In genomic region chr11:107564877-107565218, GRCh38 we compare ENCODE assay signal across 8 cellular contexts. TPM values are rescaled to one million over a fixed set of nuclear protein-coding genes. Genes with fewer than 3 reads are reported as not detected.
DNase-seq lines count a peak whose midpoint lies in the region; ATAC-seq and TF ChIP-seq lines count a peak whose summit lies in the region.

No MANE protein-coding gene starts in this region.

- H3K4ac ChIP-seq in mesendoderm (ENCODE audit: low read depth, low read length), result no peak overlapping the region

- no peak overlapping the region for H4K8ac ChIP-seq in mesendoderm (ENCODE audit: low read depth, low read length)

- WGBS in mesendoderm (ENCODE audit: extremely low coverage, insufficient coverage, low lambda C conversion rate), result no CpG with 5 or more reads among the region's 6 CpGs

- no peaks in the 10 kb centered on the region for H3K9me3 Mint-ChIP-seq in activated naive CD4-positive, alpha-beta T cell treated with anti-CD3 and anti-CD28 coated beads for 36 hours
- no peaks in the 10 kb centered on the region for H3K9me3 Mint-ChIP-seq in MCF 10A (ENCODE audit: unreplicated experiment)

- H3K4me1 ChIP-seq in mesendoderm (ENCODE audit: control insufficient read depth, low read depth, low read length), result peaks cover 3% of the 10 kb centered on the region

- BruUV-seq in MCF 10A (replicated peaks; lab: Mats Ljungman, UMichigan), result TSS peak; percentile 39

- H3K27ac ChIP-seq in mesendoderm (ENCODE audit: low read depth, low read length), result no peak overlapping the region

- peak overlapping the region; percentile 68 for H3K9ac ChIP-seq in mesendoderm (ENCODE audit: low read length)

- H3K27me3 ChIP-seq in mesendoderm (ENCODE audit: insufficient read depth, low read length, poor library complexity), result no peaks in the 10 kb centered on the region

- POLR2A ChIA-PET in MCF 10A (lab: Yijun Ruan, JAX), result interaction anchor here (0.6 to 3.3 kb wide), 10 partner anchors 9 to 294 kb away, joined by 3 to 17 read pairs (median 4); no protein-coding TSS in a partner anchor

- H3K79me1 ChIP-seq in mesendoderm (ENCODE audit: low read length), result peaks cover 3% of the 10 kb centered on the region

- peak overlapping the region; percentile 85 for H3K4me3 Mint-ChIP-seq in activated naive CD4-positive, alpha-beta T cell treated with anti-CD3 and anti-CD28 coated beads for 36 hours
- peak overlapping the region; percentile 83 for H3K4me3 Mint-ChIP-seq in MCF 10A (ENCODE audit: unreplicated experiment)

- H2BK15ac ChIP-seq in mesendoderm (replicated peaks; ENCODE audit: low read depth), result no peak overlapping the region

- no peak overlapping the region for H2BK5ac ChIP-seq in mesendoderm (ENCODE audit: low read length)

- peaks cover 6% of the 10 kb centered on the region for H3K79me2 ChIP-seq in mesendoderm (ENCODE audit: control insufficient read depth, insufficient read depth, low read length)

- peaks cover 48% of the 10 kb centered on the region for H3K4me1 Mint-ChIP-seq in activated naive CD4-positive, alpha-beta T cell treated with anti-CD3 and anti-CD28 coated beads for 36 hours (ENCODE audit: low read depth)
- peaks cover 23% of the 10 kb centered on the region for H3K4me1 Mint-ChIP-seq in MCF 10A (ENCODE audit: insufficient read depth, unreplicated experiment)

- no peaks in the 10 kb centered on the region for H3K36me3 ChIP-seq in mesendoderm (ENCODE audit: control insufficient read depth, insufficient read depth, low read length)

- H4K5ac ChIP-seq in mesendoderm (ENCODE audit: low read length), result no peak overlapping the region

- H3K23ac ChIP-seq in mesendoderm (ENCODE audit: low read length), result no peak overlapping the region

- ATAC-seq in HG03469 (IDR thresholded peaks at IDR 0.05; ENCODE audit: unreplicated experiment), result peak; percentile 4

- CTCF ChIA-PET in activated naive CD4-positive, alpha-beta T cell treated with anti-CD3 and anti-CD28 coated beads for 36 hours (lab: Charles Lee), result interaction anchor here (0.6 to 4.5 kb wide), 4 partner anchors 16 to 127 kb away, joined by 3 to 52 read pairs (median 24); no protein-coding TSS in a partner anchor
- CTCF ChIA-PET in MCF 10A (lab: Yijun Ruan, JAX), result interaction anchor here (0.6 to 5.9 kb wide), 12 partner anchors 11 to 1617 kb away, joined by 3 to 89 read pairs (median 11); no protein-coding TSS in a partner anchor

- peak overlapping the region; percentile 81 for H3K4me2 ChIP-seq in mesendoderm (ENCODE audit: low read length)

- H2BK120ac ChIP-seq in mesendoderm (ENCODE audit: low read depth, low read length), result no peak overlapping the region

- peaks cover 4% of the 10 kb centered on the region for H3K36me3 Mint-ChIP-seq in activated naive CD4-positive, alpha-beta T cell treated with anti-CD3 and anti-CD28 coated beads for 36 hours (ENCODE audit: low read depth)
- no peaks in the 10 kb centered on the region for H3K36me3 Mint-ChIP-seq in MCF 10A (ENCODE audit: insufficient read depth, unreplicated experiment)

- no peak for DNase-seq in activated naive CD4-positive, alpha-beta T cell treated with anti-CD3 and anti-CD28 coated beads for 36 hours
- no peak for DNase-seq in activated naive CD4-positive, alpha-beta T cell treated with Interleukin-2 at 50 U/mL for 16 hours
- DNase-seq in MCF 10A (ENCODE audit: unreplicated experiment), result peak; percentile 6
- no peak for DNase-seq in mesendoderm
- DNase-seq in NCI-H2196 treated with DMSO at 0.1 percent for 48 hours (lab: John Stamatoyannopoulos, UW; ENCODE audit: unreplicated experiment), result no peak
- no peak for DNase-seq in NCI-H2029 treated with DMSO at 0.1 percent for 48 hours (lab: John Stamatoyannopoulos, UW)
- no peak for DNase-seq in activated CD4-positive, alpha-beta T cell treated with anti-CD3 and anti-CD28 coated beads, Interleukin-2, amount 50 U/mL, for 48 hours

- no peak for TF ChIP-seq CTCF in MCF 10A (IDR thresholded peaks at IDR 0.05; ENCODE audit: unreplicated experiment)

- no peak overlapping the region for H2AK5ac ChIP-seq in mesendoderm (ENCODE audit: low read length)

- peak overlapping the region; percentile 67 for H3K4me3 ChIP-seq in mesendoderm (ENCODE audit: low read length)

- H3K18ac ChIP-seq in mesendoderm (ENCODE audit: low read length), result no peak overlapping the region

- H3K27me3 Mint-ChIP-seq in activated naive CD4-positive, alpha-beta T cell treated with anti-CD3 and anti-CD28 coated beads for 36 hours (ENCODE audit: low read depth), result no peaks in the 10 kb centered on the region
- H3K27me3 Mint-ChIP-seq in MCF 10A (ENCODE audit: insufficient read depth, unreplicated experiment), result no peaks in the 10 kb centered on the region

- H3K27ac Mint-ChIP-seq in activated naive CD4-positive, alpha-beta T cell treated with anti-CD3 and anti-CD28 coated beads for 36 hours, result peak overlapping the region; percentile 92
- H3K27ac Mint-ChIP-seq in MCF 10A (ENCODE audit: low read depth, unreplicated experiment), result peak overlapping the region; percentile 82

- intact Hi-C loops in activated naive CD4-positive, alpha-beta T cell treated with anti-CD3 and anti-CD28 coated beads for 36 hours (cut with micrococcal nuclease), result loop anchor here (1.0 to 10.0 kb wide), 15 partner anchors 11 to 1488 kb away; partner anchors contain the start of genes AASDHPPT, ATM, C11orf65 and CUL5
- intact Hi-C loops in MCF 10A (cut with micrococcal nuclease), result loop anchor here (5.0 kb wide), 2 partner anchors 332 to 1092 kb away; no protein-coding TSS in a partner anchor

- peak overlapping the region; percentile 85 for H3K56ac ChIP-seq in mesendoderm (ENCODE audit: low read length)

RNA-seq across cellular contexts. Expression of gene ALKBH8, which starts 0.7 kb away (rescaled TPM):
- 10 to 100 TPM; 10.1 to 12.2 TPM for total RNA-seq in activated naive CD4-positive, alpha-beta T cell treated with anti-CD3 and anti-CD28 coated beads for 36 hours
- 5.1 and 7.3 TPM in 2 replicates for total RNA-seq in MCF 10A (2022)
- polyA plus RNA-seq in mesendoderm (2013, experiment 1 of 2), result 8.3 TPM
- polyA plus RNA-seq in mesendoderm (2013, experiment 2 of 2), result 8.2 TPM

RNA-seq across cellular contexts. Expression of gene ELMOD1, which starts 26.1 kb away (rescaled TPM):
- not detected for total RNA-seq in activated naive CD4-positive, alpha-beta T cell treated with anti-CD3 and anti-CD28 coated beads for 36 hours
- total RNA-seq in MCF 10A (2022), result not detected in 2 replicates
- 0.10 TPM for polyA plus RNA-seq in mesendoderm (2013, experiment 1 of 2)
- 0.06 TPM for polyA plus RNA-seq in mesendoderm (2013, experiment 2 of 2)
